ENCODE assay signal across 8 cellular contexts in genomic region chr15:97961067-97961954, GRCh38. TPM values are rescaled to one million over a fixed set of nuclear protein-coding genes. Genes with fewer than 3 reads are reported as not detected.
DNase-seq lines count a peak whose midpoint lies in the region; ATAC-seq, FAIRE-seq and TF ChIP-seq lines count a peak whose summit lies in the region.

No MANE protein-coding gene starts in this region.

- no peak overlapping the region for H2BK15ac ChIP-seq in H1 (ENCODE audit: low read length)

- no peaks in the 10 kb centered on the region; a peak in 1 of 7 replicates for H3K4me1 ChIP-seq in H1 (replicated peaks in 1 of 4; ENCODE audit: control insufficient read depth in 3 of 4, insufficient read depth in 4 of 4, low read length in 3 of 4)

- no peak for TF ChIP-seq POLR2A in H1 (IDR thresholded peaks at IDR 0.05; ENCODE audit: control extremely low read depth in 1 of 2, low read depth in 2 of 2, low read length in 2 of 2)

- 0 out of 2 replicates have a peak overlapping the region, but pooled peaks have one; percentile 16 for H3K18ac ChIP-seq in H1 (ENCODE audit: extremely low read depth, low read length)

- peaks cover 13% of the 10 kb centered on the region for H3K27me3 Mint-ChIP-seq in activated T-cell treated with anti-CD3 and anti-CD28 coated beads, Interleukin-2, amount 50 U/mL, for 24 hours
- no peaks in the 10 kb centered on the region for H3K27me3 Mint-ChIP-seq in T-helper 17 cell
- H3K27me3 Mint-ChIP-seq in memory B cell, result peaks cover 11% of the 10 kb centered on the region

- peak overlapping the region; percentile 64 for H3K27ac Mint-ChIP-seq in activated T-cell treated with anti-CD3 and anti-CD28 coated beads, Interleukin-2, amount 50 U/mL, for 24 hours
- H3K27ac Mint-ChIP-seq in T-helper 17 cell (no peak overlapping the region), memory B cell (peak overlapping the region; percentile 40)

- H3K56ac ChIP-seq in H1 (replicated peaks; ENCODE audit: insufficient read length, low read depth, low read length), result no peak overlapping the region

- H3K4me1 Mint-ChIP-seq in activated T-cell treated with anti-CD3 and anti-CD28 coated beads, Interleukin-2, amount 50 U/mL, for 24 hours (ENCODE audit: low read depth), result peaks cover 20% of the 10 kb centered on the region
- peaks cover 14% of the 10 kb centered on the region for H3K4me1 Mint-ChIP-seq in T-helper 17 cell
- H3K4me1 Mint-ChIP-seq in memory B cell, result peaks cover 9% of the 10 kb centered on the region

- POLR2A ChIA-PET in H1 (lab: Charles Lee; ENCODE audit: partially characterized antibody), result no interaction called here

- no peak for ATAC-seq in T-helper 17 cell
- no peak for ATAC-seq in memory B cell (ENCODE audit: low read depth)
- ATAC-seq in GM21423 (IDR thresholded peaks at IDR 0.05; ENCODE audit: unreplicated experiment), result no peak
- no peak for ATAC-seq in GM21390 (IDR thresholded peaks at IDR 0.05; ENCODE audit: unreplicated experiment)

- no peak overlapping the region for H2BK5ac ChIP-seq in H1 (ENCODE audit: low read depth, low read length)

- no peak for TF ChIP-seq EP300 in H1 (IDR thresholded peaks at IDR 0.05; ENCODE audit: borderline replicate concordance in 1 of 2, low read depth in 2 of 2, low read length in 2 of 2)

- H3K14ac ChIP-seq in H1 (ENCODE audit: insufficient read length), result no peak overlapping the region

- CTCF ChIA-PET in H1 (lab: Charles Lee; ENCODE audit: partially characterized antibody), result no interaction called here

- no peak overlapping the region for H3K27ac ChIP-seq in H1 (ENCODE audit: low read depth, low read length)
- H3K27ac ChIP-seq in substantia nigra (ENCODE audit: low read depth, low read length, poor library complexity, severe bottlenecking), result peak overlapping the region; percentile 5

- H4K91ac ChIP-seq in H1 (replicated peaks; ENCODE audit: insufficient read length, low read length), result no peak overlapping the region

- peak overlapping the region; percentile 78 to 85 for H3K4me2 ChIP-seq in H1 (ENCODE audit: insufficient read depth in 1 of 2, low read depth in 2 of 2, low read length in 2 of 2)

- no peak for FAIRE-seq in H1 (lab: Jason Lieb, UNC)

- H4K20me1 ChIP-seq in H1 (replicated peaks in 1 of 2; ENCODE audit: control insufficient read depth in 1 of 2, insufficient read depth in 2 of 2, low read length in 2 of 2), result no peaks in the 10 kb centered on the region

- H3K9me3 Mint-ChIP-seq in activated T-cell treated with anti-CD3 and anti-CD28 coated beads, Interleukin-2, amount 50 U/mL, for 24 hours, result no peaks in the 10 kb centered on the region
- peaks cover 2% of the 10 kb centered on the region for H3K9me3 Mint-ChIP-seq in memory B cell

- peaks cover 0 to 8% (median 0%) of the 10 kb centered on the region in 4 experiments; a peak in 3 of 8 replicates for H3K36me3 ChIP-seq in H1 (ENCODE audit: control insufficient read depth in 2 of 4, insufficient read depth in 4 of 4, low read length in 3 of 4)

- 10% methylated on average over 33 of the region's 48 CpGs; no CpG with 5 or more reads in 1 of the 2 experiments for WGBS in H1 (ENCODE audit: extremely low coverage in 1 of 2, insufficient coverage in 1 of 2, insufficient read length in 1 of 2, insufficient replicate concordance in 2 of 2, low coverage in 1 of 2, low lambda C conversion rate in 2 of 2, missing lambda C conversion rate in 1 of 2), 2 experiments

- H2BK120ac ChIP-seq in H1 (replicated peaks; ENCODE audit: low read depth, low read length), result no peak overlapping the region

- no peak for TF ChIP-seq RAD21 in H1 (IDR thresholded peaks at IDR 0.05 in 1 of 2, conservative IDR thresholded peaks at IDR 0.05 in 1 of 2; ENCODE audit: low read depth in 2 of 2, low read length in 2 of 2)

- H3K27me3 ChIP-seq in H1 (replicated peaks in 1 of 4; ENCODE audit: control insufficient read depth in 3 of 4, extremely low read depth in 1 of 4, insufficient read depth in 3 of 4, low read length in 3 of 4), result peaks cover 0 to 3% (median 1%) of the 10 kb centered on the region in 4 experiments; a peak in 4 of 7 replicates

- H2BK12ac ChIP-seq in H1 (ENCODE audit: low read depth, low read length), result no peak overlapping the region

- no peak overlapping the region for H4K5ac ChIP-seq in H1 (ENCODE audit: insufficient read length, low read depth, low read length)

- H2BK20ac ChIP-seq in H1 (ENCODE audit: low read length), result no peak overlapping the region

- peak overlapping the region; percentile 67 to 92 (median 80) for H3K4me3 ChIP-seq in H1 (ENCODE audit: extremely low read depth in 1 of 4, insufficient read depth in 2 of 4, low read depth in 3 of 4, low read length in 4 of 4)

- H3K36me3 Mint-ChIP-seq in activated T-cell treated with anti-CD3 and anti-CD28 coated beads, Interleukin-2, amount 50 U/mL, for 24 hours (ENCODE audit: low read depth), result no peaks in the 10 kb centered on the region
- H3K36me3 Mint-ChIP-seq in T-helper 17 cell (ENCODE audit: low read depth) (no peaks in the 10 kb centered on the region), memory B cell (no peaks in the 10 kb centered on the region)

- H2AFZ ChIP-seq in H1 (ENCODE audit: low read length), result peak overlapping the region; percentile 98

- peaks cover 9% of the 10 kb centered on the region; the same call in 1 of the 2 replicates for H3K23me2 ChIP-seq in H1 (ENCODE audit: low read depth, low read length)

- no peak for TF ChIP-seq CTCF in H1 (IDR thresholded peaks at IDR 0.05; ENCODE audit: control extremely low read depth in 1 of 3, insufficient read depth in 1 of 3, low read depth in 1 of 3, low read length in 3 of 3)

- peak overlapping the region; percentile 70; the same call in 1 of the 2 replicates for H2AK5ac ChIP-seq in H1 (ENCODE audit: low read depth, low read length)

- H3K79me1 ChIP-seq in H1 (ENCODE audit: low read depth, low read length), result no peaks in the 10 kb centered on the region

- no peaks in the 10 kb centered on the region for H3K9me3 ChIP-seq in T-helper 17 cell (ENCODE audit: control insufficient read depth, low read length, poor library complexity, severe bottlenecking)
- no peaks in the 10 kb centered on the region for H3K9me3 ChIP-seq in H1 (ENCODE audit: insufficient read depth in 2 of 2, low read depth in 1 of 2, low read length in 1 of 2)

- peak overlapping the region in 3 of 4 experiments; percentile 8 to 45 (median 31); a peak in 3 of 7 replicates for H3K9ac ChIP-seq in H1 (replicated peaks in 1 of 4; ENCODE audit: extremely low read depth in 1 of 4, low read depth in 3 of 4, low read length in 3 of 4)

- no peak overlapping the region for H3K4ac ChIP-seq in H1 (replicated peaks; ENCODE audit: insufficient read length, low read depth, low read length)

- H3K23ac ChIP-seq in H1 (ENCODE audit: insufficient read length), result no peak overlapping the region

- DNase-seq in activated T-cell treated with anti-CD3 and anti-CD28 coated beads, Interleukin-2, amount 50 U/mL, for 24 hours, result no peak
- DNase-seq in activated T-cell treated with anti-CD3 and anti-CD28 coated beads for 4 hours (no peak), T-helper 17 cell (peak in 1 of 3 donors; percentile 8), H1 (ENCODE audit: low read depth in 1 of 2, low spot score in 2 of 2) (peak; percentile 13 to 78), memory B cell (ENCODE audit: low spot score in 2 of 2) (no peak), substantia nigra (lab: John Stamatoyannopoulos, UW) (peak in 23 of 49 donors; percentile 6 to 62 (median 26))

- peak overlapping the region; percentile 68 for H3K4me3 Mint-ChIP-seq in activated T-cell treated with anti-CD3 and anti-CD28 coated beads, Interleukin-2, amount 50 U/mL, for 24 hours
- peak overlapping the region; percentile 71 for H3K4me3 Mint-ChIP-seq in T-helper 17 cell
- H3K4me3 Mint-ChIP-seq in memory B cell, result peak overlapping the region; percentile 59

- H4K8ac ChIP-seq in H1 (ENCODE audit: extremely low read depth, insufficient read depth, low read length), result 0 out of 2 replicates have a peak overlapping the region, but pooled peaks have one; percentile 78

- no peaks in the 10 kb centered on the region; a peak in 1 of 4 replicates for H3K79me2 ChIP-seq in H1 (ENCODE audit: control insufficient read depth in 1 of 2, insufficient read depth in 2 of 2, low read length in 2 of 2)

TF ChIP-seq in H1, 55 proteins besides CTCF, POLR2A, EP300 and RAD21:
- TF ChIP-seq RBBP5 (IDR thresholded peaks at IDR 0.05; ENCODE audit: borderline replicate concordance, low read depth, low read length), result peak; percentile 28; the same call in 1 of the 2 replicates
- no peak for TF ChIP-seq SIRT6 (IDR thresholded peaks at IDR 0.05; ENCODE audit: low read length)
- peak; percentile 78 for TF ChIP-seq KDM4A (IDR thresholded peaks at IDR 0.05; ENCODE audit: low read depth, low read length, severe bottlenecking)

RNA-seq across cellular contexts. Expression of gene ARRDC4, which starts 0.8 kb away (rescaled TPM):
- 1 to 10 TPM; 1.4 to 2.0 TPM for total RNA-seq in T-helper 17 cell
- total RNA-seq in H1 (2021; fragmentation: NEBNext Ultra II Directional; extraction: Animal tissue kit (Norgen Biotek cat#: 25700)), result 3.7 and 3.8 TPM in 2 replicates
- 3.5 TPM in 2 replicates for polyA plus RNA-seq in H1 (2011; rRNA removed)
- 5.8 TPM for polyA plus RNA-seq in H1 (2011; cell fraction: cytosol; rRNA removed)
- 3.7 TPM for polyA plus RNA-seq in H1 (2011; cell fraction: nucleus; rRNA removed)
- 2.4 to 3.8 TPM (median 3.4 TPM) in 4 replicates for polyA plus RNA-seq in H1 (2012, experiment 1 of 2)
- 0.34 TPM for polyA plus RNA-seq in H1 (2012, experiment 2 of 2)
- 2.2 TPM for polyA plus RNA-seq in H1 (2013, experiment 1 of 2)
- 2.2 TPM for polyA plus RNA-seq in H1 (2013, experiment 2 of 2)
- polyA minus RNA-seq in H1 (2011; rRNA and poly(A)+ RNA removed), result 4.4 and 5.6 TPM in 2 replicates
- 3.7 TPM for polyA minus RNA-seq in H1 (2011; cell fraction: cytosol; rRNA and poly(A)+ RNA removed)
- polyA minus RNA-seq in H1 (2011; cell fraction: nucleus; rRNA and poly(A)+ RNA removed), result 3.9 TPM

Comparison
In these comparisons a context has a peak if more than half of its experiments do, and no peak if none do; other contexts are left out.
1. DNase-seq: peak in H1 (2 of 2); none in activated T-cell treated with anti-CD3 and anti-CD28 coated beads, Interleukin-2, amount 50 U/mL, for 24 hours (single experiment), activated T-cell treated with anti-CD3 and anti-CD28 coated beads for 4 hours (single experiment) and memory B cell (0 of 2).
2. Peak in every context shown above with its lines, with median percentiles within 50 percentile points of each other: H3K4me3 Mint-ChIP-seq.